In the genomic region with DNA sequence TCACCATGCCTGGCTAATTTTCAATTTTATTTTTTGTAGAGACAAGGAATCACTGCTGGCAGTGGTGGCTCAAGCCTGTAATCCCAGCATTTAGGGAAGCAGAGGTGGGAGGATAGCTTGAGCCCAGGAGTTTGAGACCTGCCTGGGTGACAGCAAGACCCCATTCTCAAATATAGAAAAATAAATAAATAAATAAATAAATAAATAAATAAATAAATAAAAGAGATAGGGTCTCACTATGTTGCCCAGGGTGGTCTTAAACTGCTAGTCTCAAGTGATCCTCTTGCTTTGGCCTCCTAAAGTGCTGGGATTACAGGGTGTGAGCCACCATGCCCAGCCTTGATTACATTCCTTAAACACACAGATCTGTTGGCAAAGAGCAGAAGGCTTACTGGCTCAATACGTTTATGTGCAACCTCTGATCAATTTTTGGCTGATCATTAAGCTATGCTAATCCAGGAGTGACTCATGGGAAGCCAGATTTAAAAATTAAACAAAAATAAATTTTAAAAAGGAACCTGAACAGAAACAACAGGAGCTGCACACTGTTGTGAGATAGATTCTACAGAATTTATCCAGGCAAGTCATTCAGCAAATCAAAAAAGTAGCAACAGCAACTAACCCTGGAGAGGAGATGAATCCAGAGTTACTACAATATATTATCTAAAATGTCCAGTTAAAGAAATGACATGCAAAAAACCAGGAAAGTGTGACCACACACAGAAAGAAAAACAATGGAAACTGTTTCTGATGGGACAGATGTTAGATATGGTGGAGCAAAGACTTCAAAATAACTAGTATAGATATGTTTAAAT, we compare ENCODE assay signal across 10 cellular contexts.
DNase-seq lines count a peak whose midpoint lies in the region; ATAC-seq and TF ChIP-seq lines count a peak whose summit lies in the region.
"Had no signal": no experiment of that assay in that cellular context is flagged by ENCODE, and none has a peak within 500 bp of the region (broad histone marks: within the 10 kb centered on the region; RNA-seq: fewer than 3 reads in every experiment).

No MANE protein-coding gene starts in this region.

- ATAC-seq in HCT116 (no peak), body of pancreas (peak; percentile 45), left lobe of liver (peak; percentile 95), HG02885 (IDR thresholded peaks at IDR 0.05; ENCODE audit: poor library complexity, unreplicated experiment) (no peak)
- ATAC-seq: CD8-positive, alpha-beta T cell had no signal

- intact Hi-C loops in HCT116 (cut with micrococcal nuclease) (no loop called here), body of pancreas (cut with DNase I) (no loop called here)

- no peak for TF ChIP-seq CTCF in HCT116 (IDR thresholded peaks at IDR 0.05 in 2 of 3, conservative IDR thresholded peaks at IDR 0.05 in 1 of 3; ENCODE audit: borderline replicate concordance in 1 of 3, insufficient read depth in 1 of 3, low read depth in 2 of 3, low read length in 2 of 3)
- TF ChIP-seq CTCF in body of pancreas (IDR thresholded peaks at IDR 0.05), result no peak

- H3K79me2 ChIP-seq in HCT116 (ENCODE audit: insufficient read depth, low read length), result no peaks in the 10 kb centered on the region

- BruUV-seq in HCT116 (replicated peaks; lab: Mats Ljungman, UMichigan), result no TSS peak

- TF ChIP-seq RAD21 in HCT116 (IDR thresholded peaks at IDR 0.05; ENCODE audit: low read depth), result no peak

- peak overlapping the region; percentile 66 for H2AFZ ChIP-seq in HCT116 (ENCODE audit: low read depth, low read length, poor library complexity, severe bottlenecking)

- WGBS in body of pancreas, 2 donors, result 10 to 11% methylated on average over 1 of the region's 1 CpG

- peaks cover 0 to 5% of the 10 kb centered on the region in 2 experiments; a peak in 2 of 4 replicates for H3K4me1 ChIP-seq in HCT116 (ENCODE audit: control insufficient read depth in 1 of 2, insufficient read depth in 2 of 2, low read length in 2 of 2)
- peaks cover 4% of the 10 kb centered on the region for H3K4me1 ChIP-seq in body of pancreas

- no peaks in the 10 kb centered on the region for H3K9me3 ChIP-seq in HCT116 (ENCODE audit: control insufficient read depth in 1 of 2, insufficient read depth in 1 of 2, low read depth in 1 of 2, low read length in 2 of 2)
- no peaks in the 10 kb centered on the region for H3K9me3 ChIP-seq in body of pancreas

- no peak overlapping the region for H3K9ac ChIP-seq in HCT116 (ENCODE audit: low read length)

- H3K36me3 ChIP-seq in HCT116 (ENCODE audit: control insufficient read depth in 1 of 2, insufficient read depth in 2 of 2, low read length in 2 of 2), result no peaks in the 10 kb centered on the region
- H3K36me3 ChIP-seq in body of pancreas (replicated peaks in 1 of 2; ENCODE audit: insufficient read depth in 1 of 2, low read depth in 2 of 2), result no peaks in the 10 kb centered on the region

- peaks cover 2% of the 10 kb centered on the region; the same call in 1 of the 2 replicates for H3K9me2 ChIP-seq in HCT116 (ENCODE audit: insufficient read depth)

- H3K4me2 ChIP-seq in HCT116 (ENCODE audit: low read length), result no peak overlapping the region

- H3K27me3 ChIP-seq in HCT116 (ENCODE audit: insufficient read depth, low read length) (no peaks in the 10 kb centered on the region), body of pancreas (no peaks in the 10 kb centered on the region)

- POLR2A ChIA-PET in HCT116 (lab: Charles Lee), result interaction anchor here (2.5 kb wide), 1 partner anchor 16 kb away, joined by 5 read pairs; no protein-coding TSS in a partner anchor

- CTCF ChIA-PET in HCT116 (lab: Charles Lee), result no interaction called here

- H4K20me1 ChIP-seq in HCT116 (ENCODE audit: insufficient read depth), result no peaks in the 10 kb centered on the region

- TF ChIP-seq POLR2A in HCT116 (IDR thresholded peaks at IDR 0.05; ENCODE audit: borderline replicate concordance, extremely low read depth, insufficient read depth, insufficient read length) (no peak), body of pancreas (IDR thresholded peaks at IDR 0.05) (no peak)

- DNase-seq in HCT116 (ENCODE audit: low read depth, low spot score) (no peak), body of pancreas (peak in 1 of 4 donors; percentile 3), left lobe of liver (ENCODE audit: low spot score) (no peak), renal cortical epithelial cell (ENCODE audit: low read depth) (peak; percentile 74), SIG-M5 treated with dmso at 0.1 percent for 504 hours (lab: John Stamatoyannopoulos, UW; ENCODE audit: unreplicated experiment) (no peak), HPDE6-E6E7 (ENCODE audit: extremely low spot score) (no peak)
- DNase-seq: CD8-positive, alpha-beta T cell; COR-L47; HCEC 1CT had no signal

- no peak overlapping the region for H3K27ac ChIP-seq in HCT116 (ENCODE audit: low read depth, low read length)
- peak overlapping the region in 1 of 4 donors; percentile 52 for H3K27ac ChIP-seq in body of pancreas

- RAD21 ChIA-PET in HCT116 (lab: Charles Lee; ENCODE audit: low non-redundant PET in 1 of 2, low total read pairs in 2 of 2, uncharacterized antibody in 2 of 2, unreplicated experiment in 2 of 2), result no interaction called here

- H3K4me3 ChIP-seq in HCT116 (replicated peaks in 1 of 2; ENCODE audit: low read depth in 1 of 2, low read length in 2 of 2), result no peak overlapping the region
- H3K4me3 ChIP-seq in body of pancreas, result no peak overlapping the region

TF ChIP-seq in HCT116, 20 proteins besides CTCF, POLR2A, EP300 and RAD21:
- TF ChIP-seq CEBPB (IDR thresholded peaks at IDR 0.05; ENCODE audit: low read depth) (no peak), EGR1 (IDR thresholded peaks at IDR 0.05; ENCODE audit: low read depth) (no peak), ZNF274 (IDR thresholded peaks at IDR 0.05; ENCODE audit: low read depth, low read length) (no peak), JUND (IDR thresholded peaks at IDR 0.05) (no peak), EZH2phosphoT487 (IDR thresholded peaks at IDR 0.05; ENCODE audit: borderline replicate concordance) (no peak), ZFX (IDR thresholded peaks at IDR 0.05) (no peak), TCF7L2 (IDR thresholded peaks at IDR 0.05; ENCODE audit: borderline replicate concordance, extremely low read depth, insufficient read depth, insufficient read length) (no peak), SRF (IDR thresholded peaks at IDR 0.05; ENCODE audit: low read depth) (no peak)
- TF ChIP-seq, protein P1, sequence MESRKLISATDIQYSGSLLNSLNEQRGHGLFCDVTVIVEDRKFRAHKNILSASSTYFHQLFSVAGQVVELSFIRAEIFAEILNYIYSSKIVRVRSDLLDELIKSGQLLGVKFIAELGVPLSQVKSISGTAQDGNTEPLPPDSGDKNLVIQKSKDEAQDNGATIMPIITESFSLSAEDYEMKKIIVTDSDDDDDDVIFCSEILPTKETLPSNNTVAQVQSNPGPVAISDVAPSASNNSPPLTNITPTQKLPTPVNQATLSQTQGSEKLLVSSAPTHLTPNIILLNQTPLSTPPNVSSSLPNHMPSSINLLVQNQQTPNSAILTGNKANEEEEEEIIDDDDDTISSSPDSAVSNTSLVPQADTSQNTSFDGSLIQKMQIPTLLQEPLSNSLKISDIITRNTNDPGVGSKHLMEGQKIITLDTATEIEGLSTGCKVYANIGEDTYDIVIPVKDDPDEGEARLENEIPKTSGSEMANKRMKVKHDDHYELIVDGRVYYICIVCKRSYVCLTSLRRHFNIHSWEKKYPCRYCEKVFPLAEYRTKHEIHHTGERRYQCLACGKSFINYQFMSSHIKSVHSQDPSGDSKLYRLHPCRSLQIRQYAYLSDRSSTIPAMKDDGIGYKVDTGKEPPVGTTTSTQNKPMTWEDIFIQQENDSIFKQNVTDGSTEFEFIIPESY (IDR thresholded peaks at IDR 0.05; ENCODE audit: extremely low read depth, insufficient replicate concordance, low read length), result no peak

Comparison
In these comparisons a context has a peak if more than half of its experiments do, and no peak if none do; other contexts are left out.
1. ATAC-seq: peak in body of pancreas (single experiment) and left lobe of liver (single experiment); none in HCT116 (single experiment) and HG02885 (single experiment).